ENCODE assay signal across 28 cellular contexts in genomic region chr12:97335093-97335492, GRCh38.
"Had no signal": no experiment of that assay in that cellular context is flagged by ENCODE, and none has a peak within 500 bp of the region (broad histone marks: within the 10 kb centered on the region; RNA-seq: fewer than 3 reads in every experiment).

No MANE protein-coding gene starts in this region.

- H3K36me3 Mint-ChIP-seq: naive thymus-derived CD8-positive, alpha-beta T cell; stimulated activated effector memory CD8-positive, alpha-beta T cell treated with anti-CD3 and anti-CD28 coated beads, Interleukin-12 subunit alpha, Interleukin-12 subunit beta, amount 100 ng/mL, for 72 hours had no signal

- H3K4me1 Mint-ChIP-seq: naive thymus-derived CD8-positive, alpha-beta T cell; stimulated activated effector memory CD8-positive, alpha-beta T cell treated with anti-CD3 and anti-CD28 coated beads, Interleukin-12 subunit alpha, Interleukin-12 subunit beta, amount 100 ng/mL, for 72 hours had no signal

- ATAC-seq: foreskin keratinocyte; gastroesophageal sphincter; heart left ventricle; left colon; left ventricle myocardium superior; lower lobe of right lung; naive thymus-derived CD8-positive, alpha-beta T cell; psoas muscle; right cardiac atrium; stimulated activated effector memory CD8-positive, alpha-beta T cell treated with anti-CD3 and anti-CD28 coated beads, Interleukin-12 subunit alpha, Interleukin-12 subunit beta, amount 100 ng/mL, for 72 hours had no signal

- H3K27me3 ChIP-seq: esophagus muscularis mucosa, foreskin keratinocyte, gastroesophageal sphincter, ovary, sigmoid colon, stomach, thyroid gland, vagina had no signal

- H3K9me3 Mint-ChIP-seq: dendritic cell treated with granulocyte-macrophage colony-stimulating factor and Interleukin-4, amounts not matched to agents 40 ng/mL and 50 ng/mL, for 4 days; nephron progenitor cell; stimulated activated effector memory CD8-positive, alpha-beta T cell treated with anti-CD3 and anti-CD28 coated beads, Interleukin-12 subunit alpha, Interleukin-12 subunit beta, amount 100 ng/mL, for 72 hours had no signal

- H3K4me1 ChIP-seq: esophagus muscularis mucosa, foreskin keratinocyte, gastroesophageal sphincter, heart left ventricle, lower lobe of right lung, psoas muscle, sigmoid colon, stomach, thyroid gland, vagina had no signal

- H3K9me3 ChIP-seq: esophagus muscularis mucosa, gastroesophageal sphincter, heart left ventricle, lower lobe of right lung, ovary, psoas muscle, sigmoid colon, stomach, thyroid gland, vagina had no signal

- H3K27ac Mint-ChIP-seq: dendritic cell treated with granulocyte-macrophage colony-stimulating factor and Interleukin-4, amounts not matched to agents 40 ng/mL and 50 ng/mL, for 4 days; naive thymus-derived CD8-positive, alpha-beta T cell; nephron progenitor cell; stimulated activated effector memory CD8-positive, alpha-beta T cell treated with anti-CD3 and anti-CD28 coated beads, Interleukin-12 subunit alpha, Interleukin-12 subunit beta, amount 100 ng/mL, for 72 hours had no signal

- H3K4me3 Mint-ChIP-seq: dendritic cell treated with granulocyte-macrophage colony-stimulating factor and Interleukin-4, amounts not matched to agents 40 ng/mL and 50 ng/mL, for 4 days; naive thymus-derived CD8-positive, alpha-beta T cell; nephron progenitor cell; stimulated activated effector memory CD8-positive, alpha-beta T cell treated with anti-CD3 and anti-CD28 coated beads, Interleukin-12 subunit alpha, Interleukin-12 subunit beta, amount 100 ng/mL, for 72 hours had no signal

- H3K27ac ChIP-seq: esophagus muscularis mucosa, foreskin keratinocyte, gastroesophageal sphincter, heart left ventricle, lower lobe of right lung, ovary, psoas muscle, sigmoid colon, stomach, thyroid gland, vagina had no signal

- DNase-seq: effector CD8-positive, alpha-beta T cell; foreskin keratinocyte; heart left ventricle; hippocampal formation; islet precursor cell; kidney glomerular epithelial cell; left colon; left ventricle myocardium superior; lower lobe of right lung; naive thymus-derived CD8-positive, alpha-beta T cell; nephron progenitor cell; occipital lobe; ovary; posterior cingulate gyrus; psoas muscle; right cardiac atrium; sigmoid colon; stimulated activated CD4-positive, alpha-beta T cell treated with anti-CD3 and anti-CD28 coated beads, Interleukin-2, amount 100 ng/mL, for 24 hours; stimulated activated CD4-positive, alpha-beta T cell treated with anti-CD3 and anti-CD28 coated beads, Interleukin-4, amount 100 ng/mL, for 24 hours; stimulated activated naive CD4-positive, alpha-beta T cell treated with Interleukin-2 at 50 U/mL for 16 hours; stomach; thyroid gland; trophoblast cell had no signal

- H3K27me3 Mint-ChIP-seq: dendritic cell treated with granulocyte-macrophage colony-stimulating factor and Interleukin-4, amounts not matched to agents 40 ng/mL and 50 ng/mL, for 4 days had no signal
